8 cellular contexts compared by ENCODE assay signal in the genomic region with DNA sequence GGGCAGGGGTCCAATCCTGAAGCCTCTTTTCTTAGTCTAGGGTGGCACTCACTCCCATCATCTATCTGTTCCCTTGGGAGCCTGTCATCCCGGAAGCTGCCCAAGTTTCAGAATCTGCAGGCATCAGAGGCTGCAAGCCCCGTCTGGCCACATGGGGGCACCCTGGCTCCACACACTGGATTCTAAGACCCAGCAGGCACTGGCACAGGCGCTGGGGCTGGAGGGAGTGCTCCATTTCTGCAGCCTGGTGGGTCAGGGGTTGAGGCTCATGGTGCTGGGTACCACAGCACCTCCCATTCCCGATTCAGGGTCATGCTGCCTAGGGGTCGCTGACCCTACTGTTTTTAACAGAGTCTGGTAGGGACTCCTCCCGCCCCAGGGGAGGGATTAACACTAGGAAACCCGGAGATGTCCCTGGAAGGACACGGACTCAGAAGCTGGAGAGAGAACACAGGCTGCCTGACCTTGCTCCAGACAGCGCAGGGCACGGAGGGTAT.
A peak's percentile ranks its signal among the peaks of the same experiment; 100 is the strongest.
DNase-seq lines count a peak whose midpoint lies in the region; ATAC-seq and TF ChIP-seq lines count a peak whose summit lies in the region.

No MANE protein-coding gene starts in this region.

- no peaks in the 10 kb centered on the region for H3K9me3 ChIP-seq in suprapubic skin

- H3K27me3 ChIP-seq in suprapubic skin, result no peaks in the 10 kb centered on the region

- WGBS in suprapubic skin, result 25% methylated on average over 7 of the region's 10 CpGs

- no peaks in the 10 kb centered on the region for H3K9me3 Mint-ChIP-seq in nephron progenitor cell

- peaks cover 6% of the 10 kb centered on the region for H3K36me3 ChIP-seq in suprapubic skin

- H3K27ac ChIP-seq in suprapubic skin, result no peak overlapping the region

- ATAC-seq in HG03342 (IDR thresholded peaks at IDR 0.05; ENCODE audit: unreplicated experiment), result peak; percentile 45
- ATAC-seq in HG03159 (IDR thresholded peaks at IDR 0.05; ENCODE audit: unreplicated experiment), result no peak

- no peak for TF ChIP-seq EP300 in suprapubic skin (IDR thresholded peaks at IDR 0.05)

- H3K36me3 Mint-ChIP-seq in nephron progenitor cell (ENCODE audit: low read depth), result peaks cover 9% of the 10 kb centered on the region

- H3K4me1 ChIP-seq in suprapubic skin, result peaks cover 4% of the 10 kb centered on the region

- TF ChIP-seq POLR2A in suprapubic skin (IDR thresholded peaks at IDR 0.05), result no peak

- H3K4me1 Mint-ChIP-seq in nephron progenitor cell, result peaks cover 52% of the 10 kb centered on the region

- no peak overlapping the region for H3K4me3 Mint-ChIP-seq in nephron progenitor cell

- peaks cover 5% of the 10 kb centered on the region for H3K27me3 Mint-ChIP-seq in nephron progenitor cell (ENCODE audit: low read depth, poor library complexity)

- H3K4me3 ChIP-seq in fibroblast of villous mesenchyme (ENCODE audit: low read depth, low read length) (peak overlapping the region; percentile 12), suprapubic skin (peak overlapping the region; percentile 18)

- TF ChIP-seq CTCF in GM10266 (IDR thresholded peaks at IDR 0.05; ENCODE audit: control insufficient read depth, insufficient read depth, low read depth, missing control alignments) (peak; percentile 96), fibroblast of villous mesenchyme (IDR thresholded peaks at IDR 0.05; ENCODE audit: insufficient read depth, low read depth, low read length) (peak; percentile 86), nephron progenitor cell (IDR thresholded peaks at IDR 0.05) (peak; percentile 97), suprapubic skin (IDR thresholded peaks at IDR 0.05) (peak; percentile 79 to 93)

- DNase-seq in GM10266 (ENCODE audit: extremely low spot score), result peak; percentile 59
- DNase-seq in NOMO-1 (lab: John Stamatoyannopoulos, UW; ENCODE audit: unreplicated experiment in 2 of 2), result peak; percentile 28 to 45
- DNase-seq in activated T-cell treated with anti-CD3 and anti-CD28 coated beads, Interleukin-2, amount 50 U/mL, for 1 hour, result peak; percentile 45
- peak; percentile 59 for DNase-seq in fibroblast of villous mesenchyme (ENCODE audit: low read depth)
- DNase-seq in nephron progenitor cell, result peak; percentile 90
- peak; percentile 81 to 89 for DNase-seq in suprapubic skin (ENCODE audit: low spot score in 2 of 2)

- H3K27ac Mint-ChIP-seq in nephron progenitor cell, result no peak overlapping the region

Comparison
In these comparisons a context has a peak if more than half of its experiments do, and no peak if none do; other contexts are left out.
1. DNase-seq: peak in every context shown above with its lines; median percentile 90 in nephron progenitor cell; 85 in suprapubic skin; 59 in GM10266; 59 in fibroblast of villous mesenchyme; 45 in activated T-cell treated with anti-CD3 and anti-CD28 coated beads, Interleukin-2, amount 50 U/mL, for 1 hour; 36 in NOMO-1.